In genomic region chr12:25041006-25041741, GRCh38 we compare ENCODE assay signal across 12 cellular contexts.
DNase-seq lines count a peak whose midpoint lies in the region; ATAC-seq and TF ChIP-seq lines count a peak whose summit lies in the region.
"Had no signal": no experiment of that assay in that cellular context is flagged by ENCODE, and none has a peak within 500 bp of the region (broad histone marks: within the 10 kb centered on the region; RNA-seq: fewer than 3 reads in every experiment).

No MANE protein-coding gene starts in this region.

- H3F3A ChIP-seq in OCI-LY1 (ENCODE audit: insufficient read depth, low read length) = no peaks in the 10 kb centered on the region

- in situ Hi-C loops in brain microvascular endothelial cell (cut with HindIII; ENCODE audit: low pct_ligation_motif_present, low sequenced_read_pairs) = no loop called here

- H4K20me1 ChIP-seq in OCI-LY1 (ENCODE audit: insufficient read depth, low read length) = no peaks in the 10 kb centered on the region

- intact Hi-C loops in sciatic nerve (cut with DNase I) = no loop called here

- H3K4me3 ChIP-seq in OCI-LY1 (ENCODE audit: low read depth, low read length, poor library complexity, severe bottlenecking) (peak overlapping the region; percentile 18), brain microvascular endothelial cell (ENCODE audit: low read depth, low read length) (no peak overlapping the region)

- peak overlapping the region; percentile 37; the same call in 1 of the 2 replicates for H3K9ac ChIP-seq in OCI-LY1 (ENCODE audit: low read length)

- ATAC-seq in GM19351 (IDR thresholded peaks at IDR 0.05; ENCODE audit: unreplicated experiment) (peak; percentile 84), HG02852 (IDR thresholded peaks at IDR 0.05; ENCODE audit: unreplicated experiment) (peak; percentile 83), sciatic nerve (peak; percentile 62)
- ATAC-seq: naive thymus-derived CD4-positive, alpha-beta T cell; Panc1 had no signal

- H3K36me3 ChIP-seq in OCI-LY1 (ENCODE audit: insufficient read depth, low read length) (no peaks in the 10 kb centered on the region), brain microvascular endothelial cell (replicated peaks) (no peaks in the 10 kb centered on the region)
- H3K36me3 ChIP-seq: WERI-Rb-1 had no signal

- no peaks in the 10 kb centered on the region for H3K9me2 ChIP-seq in OCI-LY1 (ENCODE audit: low read depth, low read length)

- no peak overlapping the region for H2AFZ ChIP-seq in OCI-LY1 (ENCODE audit: low read length)

- peak overlapping the region; percentile 39 for H3K4me2 ChIP-seq in OCI-LY1 (ENCODE audit: low read length)

- DNase-seq in sciatic nerve (ENCODE audit: low spot score) = no peak
- DNase-seq in brain microvascular endothelial cell = no peak
- no peak for DNase-seq in NCI-H1048 (lab: John Stamatoyannopoulos, UW)
- DNase-seq in AML-193 (lab: John Stamatoyannopoulos, UW) = no peak
- DNase-seq: hypothalamus; naive thymus-derived CD4-positive, alpha-beta T cell; NCI-H1436 treated with DMSO at 0.1 percent for 48 hours; WERI-Rb-1 had no signal

- no peaks in the 10 kb centered on the region for H3K79me2 ChIP-seq in OCI-LY1 (ENCODE audit: insufficient read depth, low read length)

- no peaks in the 10 kb centered on the region for H3K27me3 ChIP-seq in OCI-LY1 (ENCODE audit: insufficient read depth, low read length)
- no peaks in the 10 kb centered on the region for H3K27me3 ChIP-seq in brain microvascular endothelial cell (replicated peaks)

- peaks cover 21% of the 10 kb centered on the region for H3K4me1 ChIP-seq in OCI-LY1 (ENCODE audit: insufficient read depth, low read length, severe bottlenecking)

- H3K27ac ChIP-seq in OCI-LY1 (ENCODE audit: low read depth, low read length, poor library complexity, severe bottlenecking) = peak overlapping the region; percentile 27
- H3K27ac ChIP-seq in brain microvascular endothelial cell = no peak overlapping the region
- H3K27ac ChIP-seq: WERI-Rb-1 had no signal

- H3K9me3 ChIP-seq in OCI-LY1 (ENCODE audit: low read length) = peaks cover 3% of the 10 kb centered on the region; the same call in 1 of the 2 replicates

- TF ChIP-seq CTCF in OCI-LY1 (IDR thresholded peaks at IDR 0.05; ENCODE audit: low read length) = no peak
- no peak for TF ChIP-seq CTCF in brain microvascular endothelial cell (IDR thresholded peaks at IDR 0.05; ENCODE audit: low read depth, low read length, missing control alignments)
